Comparison of ENCODE assay signal across 8 cellular contexts in the genomic region with DNA sequence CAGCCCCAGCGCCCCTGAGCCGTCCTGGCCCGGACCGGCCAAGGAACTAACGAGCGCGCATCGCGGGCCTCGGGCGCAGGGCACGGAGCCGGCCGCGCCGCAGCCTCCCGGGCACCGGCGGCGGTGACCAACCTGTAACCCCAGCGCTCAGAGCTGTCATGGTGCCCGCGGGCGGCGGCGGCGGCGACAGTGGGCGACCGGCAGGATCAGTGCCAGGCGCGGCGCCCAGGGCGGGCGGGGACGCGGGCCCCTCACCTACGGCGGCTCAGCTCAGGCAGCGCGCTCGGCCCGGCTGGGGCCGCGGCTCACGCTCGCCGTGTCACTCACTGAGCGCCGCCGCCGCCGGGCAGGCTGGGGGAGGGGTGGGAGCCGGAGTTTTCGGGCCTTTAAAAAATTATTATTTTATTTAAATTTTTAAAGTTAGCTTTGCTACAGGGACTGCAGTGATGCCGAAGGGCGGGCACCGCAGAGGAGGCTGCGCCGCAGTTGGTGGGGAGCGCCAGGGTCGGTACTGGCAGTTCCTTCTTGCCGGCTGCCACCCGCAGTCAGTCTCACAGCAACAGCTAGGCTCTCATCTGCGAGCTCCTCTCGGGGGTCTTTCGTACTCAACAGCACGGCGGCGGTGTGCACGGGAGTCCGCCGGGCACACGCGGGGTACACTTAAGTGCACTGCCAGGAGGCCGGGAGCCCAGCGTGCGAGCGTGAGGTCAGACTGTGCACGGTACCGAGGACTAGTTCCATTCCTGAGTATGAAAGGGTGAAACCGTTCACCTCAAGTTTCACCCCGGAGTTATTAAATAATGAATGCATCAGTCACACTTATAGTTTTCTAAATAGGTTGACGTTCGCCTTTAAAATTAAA. TPM values are rescaled to one million over a fixed set of nuclear protein-coding genes. Genes with fewer than 3 reads are reported as not detected.
DNase-seq lines count a peak whose midpoint lies in the region; ATAC-seq, FAIRE-seq and TF ChIP-seq lines count a peak whose summit lies in the region.

Gene NALCN (minus strand): TSS at position 328 of the 862 bp plus-strand sequence. CDS start 17,382 bp downstream, outside the sequence.

- H3K27ac ChIP-seq in HepG2 (ENCODE audit: extremely low read length, insufficient read depth, low read length): no peak within 1 kb of the TSS

- H3K9me3 ChIP-seq in HepG2 (ENCODE audit: low read length): no peaks in the 10 kb centered on the region

- no peaks in the 10 kb centered on the region for H3K36me3 ChIP-seq in HepG2 (replicated peaks in 1 of 2; ENCODE audit: control insufficient read depth in 1 of 2, insufficient read depth in 2 of 2, low read length in 2 of 2)

- no peak for TF ChIP-seq POLR2A in HepG2 (IDR thresholded peaks at IDR 0.05; ENCODE audit: insufficient read depth in 1 of 2, low read depth in 2 of 2, low read length in 2 of 2)

- H3K27me3 ChIP-seq in HepG2 (ENCODE audit: control insufficient read depth in 1 of 2, insufficient read depth in 2 of 2, low read length in 2 of 2): peaks cover 0 to 15% of the 10 kb centered on the region in 2 experiments; a peak in 3 of 5 replicates

- ATAC-seq in HepG2 (peak; percentile 82), HG03439 (IDR thresholded peaks at IDR 0.05; ENCODE audit: unreplicated experiment) (no peak), HG02870 (IDR thresholded peaks at IDR 0.05; ENCODE audit: unreplicated experiment) (no peak), HG03175 (IDR thresholded peaks at IDR 0.05; ENCODE audit: unreplicated experiment) (no peak)

- POLR2A ChIA-PET in HepG2 (lab: Yijun Ruan, JAX): no interaction called here

- TF ChIP-seq EP300 in HepG2 (IDR thresholded peaks at IDR 0.05; ENCODE audit: low read depth in 2 of 2, low read length in 2 of 2) (no peak), HepG2 (CRISPR knock-in tag; IDR thresholded peaks at IDR 0.05; ENCODE audit: borderline replicate concordance) (no peak)

- H3K9ac ChIP-seq in HepG2 (ENCODE audit: insufficient read depth, low read depth, low read length): no peak within 1 kb of the TSS

- intact Hi-C loops in HepG2 (cut with micrococcal nuclease; ENCODE audit: unreplicated experiment): no loop called here

- peak within 1 kb of the TSS; percentile 51 for H3K4me2 ChIP-seq in HepG2 (ENCODE audit: low read depth, low read length)

- FAIRE-seq in HepG2 (lab: Jason Lieb, UNC): no peak

- in situ Hi-C loops in HepG2 (cut with HindIII; ENCODE audit: extremely low pct_ligation_motif_present, low pct_unique_long_range_greater_than_20kb): no loop called here

- peak; percentile 38 for DNase-seq in EL
- peak; percentile 61 to 94 (median 93) for DNase-seq in NCI-H1417 (lab: John Stamatoyannopoulos, UW)
- DNase-seq in cerebellum (ENCODE audit: low spot score): peak; percentile 55
- no peak for DNase-seq in HepG2 (ENCODE audit: low spot score)
- peak; percentile 73 for DNase-seq in superior temporal gyrus (ENCODE audit: extremely low spot score)

- no peaks in the 10 kb centered on the region for H4K20me1 ChIP-seq in HepG2 (ENCODE audit: insufficient read depth, low read length)

- TF ChIP-seq CTCF in HepG2 (CRISPR knock-in tag; IDR thresholded peaks at IDR 0.05): no peak

- BruUV-seq in HepG2 (replicated peaks; lab: Mats Ljungman, UMichigan): no TSS peak

- H3K4me3 ChIP-seq in HepG2 (replicated peaks in 1 of 3; ENCODE audit: insufficient read depth in 1 of 3, low read depth in 2 of 3, low read length in 3 of 3): peak within 1 kb of the TSS in 1 of 3 experiments; percentile 40; a peak in 2 of 6 replicates

- CTCF ChIA-PET in HepG2 (lab: Yijun Ruan, JAX; ENCODE audit: low intra/inter-chr PET ratio, low total read pairs): no interaction called here

- WGBS in HepG2 (ENCODE audit: low lambda C conversion rate): 13% methylated on average over 12 of the region's 85 CpGs

- TF ChIP-seq RAD21 in HepG2 (CRISPR knock-in tag; IDR thresholded peaks at IDR 0.05): no peak

- H3K79me2 ChIP-seq in HepG2 (ENCODE audit: insufficient read depth, low read length): no peaks in the 10 kb centered on the region

- H3K4me1 ChIP-seq in HepG2 (ENCODE audit: insufficient read depth, low read length): no peaks in the 10 kb centered on the region

- H2AFZ ChIP-seq in HepG2 (ENCODE audit: low read length): no peak within 1 kb of the TSS

TF ChIP-seq in HepG2, 621 proteins besides CTCF, POLR2A, EP300 and RAD21:
- TF ChIP-seq, protein P1, sequence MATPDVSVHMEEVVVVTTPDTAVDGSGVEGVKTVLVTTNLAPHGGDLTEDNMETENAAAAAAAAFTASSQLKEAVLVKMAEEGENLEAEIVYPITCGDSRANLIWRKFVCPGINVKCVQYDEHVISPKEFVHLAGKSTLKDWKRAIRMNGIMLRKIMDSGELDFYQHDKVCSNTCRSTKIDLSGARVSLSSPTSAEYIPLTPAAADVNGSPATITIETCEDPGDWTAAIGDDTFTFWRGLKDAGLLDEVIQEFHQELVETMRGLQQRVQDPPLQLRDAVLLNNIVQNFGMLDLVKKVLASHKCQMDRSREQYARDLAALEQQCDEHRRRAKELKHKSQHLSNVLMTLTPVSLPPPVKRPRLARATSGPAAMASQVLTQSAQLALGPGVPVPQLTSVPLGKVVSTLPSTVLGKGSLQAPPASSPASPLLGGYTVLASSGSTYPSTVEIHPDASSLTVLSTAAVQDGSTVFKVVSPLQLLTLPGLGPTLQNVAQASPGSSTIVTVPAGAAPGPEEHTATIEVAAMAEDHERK (CRISPR knock-in tag; IDR thresholded peaks at IDR 0.05; ENCODE audit: low read depth): no peak
- TF ChIP-seq DR1 (CRISPR knock-in tag; IDR thresholded peaks at IDR 0.05): no peak

RNA-seq across cellular contexts. Expression of gene NALCN, which starts in this region (rescaled TPM):
- total RNA-seq in cerebellum (28.7 TPM), HepG2 (2016; rRNA removed; fragmentation: Illumina TruSeq; extraction: Trizol) (not detected in 2 replicates)
- not detected in 2 replicates for total RNA-seq in HepG2 (2016; cell fraction: cytosol; rRNA removed; fragmentation: Illumina TruSeq; extraction: Trizol; ENCODE audit: low read depth)
- total RNA-seq in HepG2 (2016; cell fraction: insoluble cytoplasmic fraction; rRNA removed; fragmentation: Illumina TruSeq; extraction: Trizol): not detected in 2 replicates
- not detected in 2 replicates for total RNA-seq in HepG2 (2016; cell fraction: membrane; rRNA removed; fragmentation: Illumina TruSeq; extraction: Trizol)
- total RNA-seq in HepG2 (2016; cell fraction: nucleus; rRNA removed; fragmentation: Illumina TruSeq; extraction: Trizol): not detected in 2 replicates
- not detected in 2 replicates for polyA plus RNA-seq in HepG2 (2011; rRNA removed)
- not detected in 2 replicates for polyA plus RNA-seq in HepG2 (2011; cell fraction: cytosol; rRNA removed)
- not detected in 2 replicates for polyA plus RNA-seq in HepG2 (2011; cell fraction: nucleus; rRNA removed)
- polyA plus RNA-seq in HepG2 (2012): not detected in 2 replicates
- not detected in 2 replicates for polyA plus RNA-seq in HepG2 (2016; cell fraction: cytosol; fragmentation: Illumina TruSeq; extraction: Trizol; ENCODE audit: low read depth)
- polyA plus RNA-seq in HepG2 (2016; cell fraction: insoluble cytoplasmic fraction; fragmentation: Illumina TruSeq; extraction: Trizol; ENCODE audit: low read depth): not detected in 2 replicates
- polyA plus RNA-seq in HepG2 (2016; cell fraction: membrane; fragmentation: Illumina TruSeq; extraction: Trizol; ENCODE audit: low read depth): not detected in 2 replicates
- polyA plus RNA-seq in HepG2 (2016; cell fraction: nucleus; fragmentation: Illumina TruSeq; extraction: Trizol; ENCODE audit: insufficient read depth, low read depth): not detected in 2 replicates
- 2.2 TPM in 1 of 2 replicates, not detected in the other for polyA minus RNA-seq in HepG2 (2011; rRNA and poly(A)+ RNA removed; ENCODE audit: low replicate concordance)
- not detected in 2 replicates for polyA minus RNA-seq in HepG2 (2011; cell fraction: cytosol; rRNA and poly(A)+ RNA removed)
- not detected in 2 replicates for polyA minus RNA-seq in HepG2 (2011; cell fraction: nucleus; rRNA and poly(A)+ RNA removed)

Comparison
In these comparisons a context has a peak if more than half of its experiments do, and no peak if none do; other contexts are left out.
1. RNA of gene NALCN (total RNA-seq): 28.7 TPM in cerebellum (single experiment); not detected in HepG2; every median in the first group is over 10 times any median in the second.